ENCODE assay signal across 33 cellular contexts in genomic region chr7:112404321-112404720, GRCh38. TPM values are rescaled to one million over a fixed set of nuclear protein-coding genes. Genes with fewer than 3 reads are reported as not detected.
DNase-seq lines count a peak whose midpoint lies in the region; ATAC-seq, FAIRE-seq and TF ChIP-seq lines count a peak whose summit lies in the region.
"Had no signal": no experiment of that assay in that cellular context is flagged by ENCODE, and none has a peak within 500 bp of the region (broad histone marks: within the 10 kb centered on the region; RNA-seq: fewer than 3 reads in every experiment).

No MANE protein-coding gene starts in this region.

- POLR2A ChIA-PET in HepG2 (lab: Yijun Ruan, JAX) = no interaction called here
- POLR2A ChIA-PET in IMR-90 (lab: Charles Lee; ENCODE audit: unreplicated experiment) = no interaction called here
- POLR2A ChIA-PET in K562 (lab: Yijun Ruan, JAX) = no interaction called here

- H4K8ac ChIP-seq in IMR-90 (ENCODE audit: low read depth in 2 of 2, low read length in 2 of 2) = no peak overlapping the region

- no peak overlapping the region for H4K5ac ChIP-seq in IMR-90 (ENCODE audit: low read depth, low read length)

- H4K91ac ChIP-seq in IMR-90 (ENCODE audit: insufficient read depth, low read depth, low read length) = no peak overlapping the region

- BruUV-seq in HepG2 (replicated peaks; lab: Mats Ljungman, UMichigan) (no TSS peak), IMR-90 (replicated peaks; lab: Mats Ljungman, UMichigan) (no TSS peak), K562 (replicated peaks; lab: Mats Ljungman, UMichigan) (no TSS peak)

- H3K36me3 ChIP-seq in HepG2 (replicated peaks in 1 of 2; ENCODE audit: control insufficient read depth in 1 of 2, insufficient read depth in 2 of 2, low read length in 2 of 2) (no peaks in the 10 kb centered on the region), right lobe of liver (no peaks in the 10 kb centered on the region), IMR-90 (ENCODE audit: control insufficient read depth, insufficient read depth, low read length) (no peaks in the 10 kb centered on the region), K562 (ENCODE audit: control insufficient read depth, insufficient read depth, low read length) (no peaks in the 10 kb centered on the region), right atrium auricular region (no peaks in the 10 kb centered on the region)
- H3K36me3 ChIP-seq: BE2C; BLaER1; BLaER1 treated with 17β-estradiol and CSF1 and Interleukin-3, amounts not matched to agents 10 nM and 100 nM had no signal

- DNase-seq in HepG2 (ENCODE audit: low spot score) = no peak
- no peak for DNase-seq in right lobe of liver
- no peak for DNase-seq in IMR-90
- no peak for DNase-seq in K562 (ENCODE audit: extremely low read depth in 1 of 4, low spot score in 3 of 4)
- DNase-seq in right atrium auricular region (ENCODE audit: low spot score) = no peak
- DNase-seq: 8988T; ACHN; AML-193; BE2C; C1 segment of cervical spinal cord; Caco-2; Calu3; CD4-positive, alpha-beta memory T cell; CD4-positive, alpha-beta T cell; CD4-positive, CD25-positive, alpha-beta regulatory T cell; CD8-positive, alpha-beta memory T cell; CD8-positive, alpha-beta T cell; COR-L47; DMS 273 treated with DMSO at 0.1 percent for 48 hours; DMS153; DMS53; DMS79; DMS79 treated with DMSO at 0.1 percent for 48 hours; DND-41; EL had no signal

- H3K9ac ChIP-seq in HepG2 (ENCODE audit: insufficient read depth, low read depth, low read length) (no peak overlapping the region), IMR-90 (ENCODE audit: low read depth, low read length) (no peak overlapping the region), K562 (ENCODE audit: insufficient read depth in 1 of 2, low read depth in 2 of 2, low read length in 2 of 2) (no peak overlapping the region)
- H3K9ac ChIP-seq: BLaER1; BLaER1 treated with 17β-estradiol and CSF1 and Interleukin-3, amounts not matched to agents 10 nM and 100 nM had no signal

- H3K56ac ChIP-seq in IMR-90 (ENCODE audit: extremely low read depth, insufficient read depth, low read length) = no peak overlapping the region

- no peak overlapping the region for H2AK5ac ChIP-seq in IMR-90 (ENCODE audit: low read depth, low read length)

- H2BK5ac ChIP-seq in IMR-90 (ENCODE audit: low read depth, low read length, poor library complexity, severe bottlenecking) = no peak overlapping the region

- ATAC-seq in HepG2 (no peak), right lobe of liver (no peak), IMR-90 (ENCODE audit: low read depth) (no peak), K562 (no peak), GM21447 (IDR thresholded peaks at IDR 0.05; ENCODE audit: unreplicated experiment) (no peak)
- ATAC-seq: A549; CD8-positive, alpha-beta T cell had no signal

- no peak overlapping the region for H3K14ac ChIP-seq in IMR-90 (replicated peaks; ENCODE audit: low read depth, low read length)

- H3K79me2 ChIP-seq in HepG2 (ENCODE audit: insufficient read depth, low read length) (no peaks in the 10 kb centered on the region), K562 (ENCODE audit: control insufficient read depth, insufficient read depth, low read length) (no peaks in the 10 kb centered on the region)

- CTCF ChIA-PET in HepG2 (lab: Yijun Ruan, JAX; ENCODE audit: low intra/inter-chr PET ratio, low total read pairs) (no interaction called here), IMR-90 (lab: Yijun Ruan, JAX) (no interaction called here), K562 (lab: Yijun Ruan, JAX; ENCODE audit: low intra/inter-chr PET ratio) (interaction anchor here (0.6 kb wide), 1 partner anchor 621 kb away, joined by 5 read pairs; no protein-coding TSS in a partner anchor)

- no peak overlapping the region for H2BK20ac ChIP-seq in IMR-90 (ENCODE audit: low read depth, low read length)

- H3K4me3 ChIP-seq in HepG2 (replicated peaks in 1 of 3; ENCODE audit: insufficient read depth in 1 of 3, low read depth in 2 of 3, low read length in 3 of 3) (no peak overlapping the region), right lobe of liver (no peak overlapping the region), IMR-90 (ENCODE audit: insufficient read depth, low read depth, low read length) (no peak overlapping the region), K562 (no peak overlapping the region), right atrium auricular region (no peak overlapping the region)
- H3K4me3 ChIP-seq: A549; BLaER1; BLaER1 treated with 17β-estradiol and CSF1 and Interleukin-3, amounts not matched to agents 10 nM and 100 nM had no signal

- TF ChIP-seq CTCF in HepG2 (CRISPR knock-in tag; IDR thresholded peaks at IDR 0.05) = no peak
- no peak for TF ChIP-seq CTCF in right lobe of liver (IDR thresholded peaks at IDR 0.05)
- TF ChIP-seq CTCF in IMR-90 (conservative IDR thresholded peaks at IDR 0.05; ENCODE audit: low read depth, low read length) = no peak
- no peak for TF ChIP-seq CTCF in K562 (IDR thresholded peaks at IDR 0.05 in 2 of 3, conservative IDR thresholded peaks at IDR 0.05 in 1 of 3; ENCODE audit: insufficient read depth in 2 of 3, low read depth in 1 of 3, low read length in 3 of 3)
- TF ChIP-seq CTCF in right atrium auricular region (IDR thresholded peaks at IDR 0.05) = no peak

- H3K18ac ChIP-seq in IMR-90 (ENCODE audit: low read depth, low read length) = no peak overlapping the region

- TF ChIP-seq POLR2A in HepG2 (IDR thresholded peaks at IDR 0.05; ENCODE audit: insufficient read depth in 1 of 2, low read depth in 2 of 2, low read length in 2 of 2) (no peak), right lobe of liver (IDR thresholded peaks at IDR 0.05) (no peak), IMR-90 (IDR thresholded peaks at IDR 0.05; ENCODE audit: low read depth, low read length) (no peak), K562 (conservative IDR thresholded peaks at IDR 0.05) (no peak)

- no peaks in the 10 kb centered on the region for H3K9me3 ChIP-seq in HepG2 (ENCODE audit: low read length)
- no peaks in the 10 kb centered on the region for H3K9me3 ChIP-seq in right lobe of liver
- H3K9me3 ChIP-seq in IMR-90 (ENCODE audit: control insufficient read depth, insufficient read depth, low read length) = no peaks in the 10 kb centered on the region
- H3K9me3 ChIP-seq in K562 (replicated peaks; ENCODE audit: control insufficient read depth, insufficient read depth, low read depth, low read length) = no peaks in the 10 kb centered on the region
- H3K9me3 ChIP-seq in right atrium auricular region = no peaks in the 10 kb centered on the region
- H3K9me3 ChIP-seq: A549; BE2C; BLaER1; BLaER1 treated with 17β-estradiol and CSF1 and Interleukin-3, amounts not matched to agents 10 nM and 100 nM; Caco-2 had no signal

- H2AFZ ChIP-seq in HepG2 (ENCODE audit: low read length) (no peak overlapping the region), IMR-90 (replicated peaks; ENCODE audit: low read length, poor library complexity) (no peak overlapping the region), K562 (ENCODE audit: low read depth, low read length) (no peak overlapping the region)

- no peak overlapping the region for H3K23ac ChIP-seq in IMR-90 (ENCODE audit: low read depth, low read length)

- H3K79me1 ChIP-seq in IMR-90 (ENCODE audit: low read depth in 1 of 2, low read length in 2 of 2) = no peaks in the 10 kb centered on the region

- no peak overlapping the region for H2AK9ac ChIP-seq in IMR-90 (replicated peaks; ENCODE audit: low read depth, low read length, poor library complexity)

- no peak for TF ChIP-seq EP300 in HepG2 (IDR thresholded peaks at IDR 0.05; ENCODE audit: low read depth in 2 of 2, low read length in 2 of 2)
- TF ChIP-seq EP300 in HepG2 (CRISPR knock-in tag; IDR thresholded peaks at IDR 0.05; ENCODE audit: borderline replicate concordance) = no peak
- TF ChIP-seq EP300 in K562 (IDR thresholded peaks at IDR 0.05; ENCODE audit: low read length) = no peak

- H4K20me1 ChIP-seq in HepG2 (ENCODE audit: insufficient read depth, low read length) (no peaks in the 10 kb centered on the region), IMR-90 (ENCODE audit: insufficient read depth, low read length) (no peaks in the 10 kb centered on the region), K562 (replicated peaks; ENCODE audit: control insufficient read depth, insufficient read depth, low read length) (no peaks in the 10 kb centered on the region)
- H4K20me1 ChIP-seq: BLaER1; BLaER1 treated with 17β-estradiol and CSF1 and Interleukin-3, amounts not matched to agents 10 nM and 100 nM had no signal

- H3K27me3 ChIP-seq in HepG2 (ENCODE audit: control insufficient read depth in 1 of 2, insufficient read depth in 2 of 2, low read length in 2 of 2) (no peaks in the 10 kb centered on the region), right lobe of liver (no peaks in the 10 kb centered on the region), IMR-90 (ENCODE audit: control insufficient read depth, insufficient read depth, low read length) (peaks cover 1% of the 10 kb centered on the region; the same call in 1 of the 2 replicates), K562 (ENCODE audit: control insufficient read depth in 2 of 2, insufficient read depth in 2 of 2, low read length in 2 of 2) (peaks cover 6 to 18% of the 10 kb centered on the region in 2 experiments), right atrium auricular region (no peaks in the 10 kb centered on the region)
- H3K27me3 ChIP-seq: BE2C; BLaER1; BLaER1 treated with 17β-estradiol and CSF1 and Interleukin-3, amounts not matched to agents 10 nM and 100 nM had no signal

- no peak overlapping the region for H2BK120ac ChIP-seq in IMR-90 (ENCODE audit: low read depth, low read length)

- no peak overlapping the region for H3K4ac ChIP-seq in IMR-90 (ENCODE audit: low read depth, low read length)

- no peak overlapping the region for H3K4me2 ChIP-seq in HepG2 (ENCODE audit: low read depth, low read length)
- no peak overlapping the region for H3K4me2 ChIP-seq in IMR-90 (ENCODE audit: low read depth, low read length)
- H3K4me2 ChIP-seq in K562 (ENCODE audit: insufficient read depth, low read length) = no peak overlapping the region
- H3K4me2 ChIP-seq: A549; BLaER1; BLaER1 treated with 17β-estradiol and CSF1 and Interleukin-3, amounts not matched to agents 10 nM and 100 nM had no signal

- no peak for TF ChIP-seq RAD21 in HepG2 (CRISPR knock-in tag; IDR thresholded peaks at IDR 0.05)
- no peak for TF ChIP-seq RAD21 in IMR-90 (IDR thresholded peaks at IDR 0.05; ENCODE audit: low read length)
- no peak for TF ChIP-seq RAD21 in K562 (CRISPR knock-in tag; conservative IDR thresholded peaks at IDR 0.05 in 1 of 2, IDR thresholded peaks at IDR 0.05 in 1 of 2)

- dilution Hi-C loops in IMR-90 (cut with HindIII; ENCODE audit: low sequenced_read_pairs, unreplicated experiment) = no loop called here

- in situ Hi-C loops in HepG2 (cut with HindIII; ENCODE audit: extremely low pct_ligation_motif_present, low pct_unique_long_range_greater_than_20kb) = loop anchor here (10.0 kb wide), 1 partner anchor 450 kb away; no protein-coding TSS in a partner anchor
- in situ Hi-C loops in IMR-90 (cut with MboI; ENCODE audit: low sequenced_read_pairs) = no loop called here
- in situ Hi-C loops in K562 (cut with MboI) = no loop called here

- FAIRE-seq in HepG2 (lab: Jason Lieb, UNC) (no peak), K562 (lab: Jason Lieb, UNC) (no peak)
- FAIRE-seq: A204.1, A549, D721Med had no signal

- intact Hi-C loops in HepG2 (cut with micrococcal nuclease; ENCODE audit: unreplicated experiment) = loop anchor here (10.0 kb wide), 1 partner anchor 320 kb away; no protein-coding TSS in a partner anchor
- intact Hi-C loops in right lobe of liver (cut with DNase I) = loop anchor here in 1 of 2 donors (10.0 kb wide), 1 partner anchor 450 kb away; no protein-coding TSS in a partner anchor
- intact Hi-C loops in IMR-90 (cut with micrococcal nuclease) = no loop called here
- intact Hi-C loops in K562 (cut with micrococcal nuclease) = no loop called here

- no peak overlapping the region for H3K27ac ChIP-seq in HepG2 (ENCODE audit: extremely low read length, insufficient read depth, low read length)
- H3K27ac ChIP-seq in right lobe of liver = no peak overlapping the region
- no peak overlapping the region for H3K27ac ChIP-seq in IMR-90 (ENCODE audit: insufficient read depth, low read length)
- no peak overlapping the region for H3K27ac ChIP-seq in K562 (ENCODE audit: extremely low read depth, low read depth, low read length)
- no peak overlapping the region for H3K27ac ChIP-seq in right atrium auricular region
- H3K27ac ChIP-seq: 22Rv1; A549; BLaER1; BLaER1 treated with 17β-estradiol and CSF1 and Interleukin-3, amounts not matched to agents 10 nM and 100 nM; C4-2B had no signal

- H2BK15ac ChIP-seq in IMR-90 (ENCODE audit: low read depth, low read length) = no peak overlapping the region

- no peaks in the 10 kb centered on the region for H3K4me1 ChIP-seq in HepG2 (ENCODE audit: insufficient read depth, low read length)
- no peaks in the 10 kb centered on the region for H3K4me1 ChIP-seq in right lobe of liver
- no peaks in the 10 kb centered on the region; the same call in 1 of the 2 replicates for H3K4me1 ChIP-seq in IMR-90 (ENCODE audit: control insufficient read depth, insufficient read depth, low read length)
- no peaks in the 10 kb centered on the region for H3K4me1 ChIP-seq in K562 (replicated peaks in 1 of 2; ENCODE audit: control insufficient read depth in 2 of 2, insufficient read depth in 2 of 2, low read length in 2 of 2)
- no peaks in the 10 kb centered on the region for H3K4me1 ChIP-seq in right atrium auricular region
- H3K4me1 ChIP-seq: A549; BE2C; BLaER1; BLaER1 treated with 17β-estradiol and CSF1 and Interleukin-3, amounts not matched to agents 10 nM and 100 nM; Caco-2 had no signal

- H3K9me1 ChIP-seq in IMR-90 (ENCODE audit: insufficient read depth, low read length) (peaks cover 2% of the 10 kb centered on the region; the same call in 1 of the 2 replicates), K562 (ENCODE audit: control insufficient read depth, insufficient read depth, low read length) (no peaks in the 10 kb centered on the region)

RNA-seq across cellular contexts. Expression of gene IFRD1, which starts 45.9 kb away (rescaled TPM):
- total RNA-seq in HepG2 (2016; rRNA removed; fragmentation: Illumina TruSeq; extraction: Trizol) (55.0 and 55.5 TPM in 2 replicates), right lobe of liver (10 to 100 TPM; 19.0 to 34.7 (median 28.2) TPM), IMR-90 (2012; rRNA removed) (18.3 and 24.2 TPM in 2 replicates), K562 (2014; rRNA removed) (66.8 and 77.8 TPM in 2 replicates), K562 (2014; rRNA removed; fragmentation: Illumina TruSeq; extraction: Trizol) (73.1 and 76.1 TPM in 2 replicates), K562 (2015; rRNA removed; fragmentation: Illumina TruSeq; extraction: Trizol) (68.1 and 68.7 TPM in 2 replicates), K562 (2021) (74.2 and 75.3 TPM in 2 replicates), right atrium auricular region (10 to 100 TPM; 11.2 to 25.5 TPM)
- 9.5 and 10.7 TPM in 2 replicates for total RNA-seq in HepG2 (2016; cell fraction: cytosol; rRNA removed; fragmentation: Illumina TruSeq; extraction: Trizol; ENCODE audit: low read depth)
- total RNA-seq in HepG2 (2016; cell fraction: insoluble cytoplasmic fraction; rRNA removed; fragmentation: Illumina TruSeq; extraction: Trizol) = 56.9 and 60.9 TPM in 2 replicates
- total RNA-seq in HepG2 (2016; cell fraction: membrane; rRNA removed; fragmentation: Illumina TruSeq; extraction: Trizol) = 23.2 and 23.9 TPM in 2 replicates
- 81.6 and 82.4 TPM in 2 replicates for total RNA-seq in HepG2 (2016; cell fraction: nucleus; rRNA removed; fragmentation: Illumina TruSeq; extraction: Trizol)
- polyA plus RNA-seq in HepG2 (2011; rRNA removed) (45.9 and 50.9 TPM in 2 replicates), IMR-90 (2012; rRNA removed) (16.6 and 25.3 TPM in 2 replicates), K562 (2011; rRNA removed) (52.6 and 81.8 TPM in 2 replicates), K562 (2014; fragmentation: Illumina TruSeq; extraction: Trizol) (66.8 and 73.3 TPM in 2 replicates), K562 (2014; fragmentation: Nextera tagmentation; extraction: Ambion mirVana) (10 to 100 TPM; 27.6 to 37.0 TPM), K562 (2014; rRNA removed) (70.4 and 79.2 TPM in 2 replicates)
- 18.4 and 29.0 TPM in 2 replicates for polyA plus RNA-seq in HepG2 (2011; cell fraction: cytosol; rRNA removed)
- 34.1 and 35.0 TPM in 2 replicates for polyA plus RNA-seq in HepG2 (2011; cell fraction: nucleus; rRNA removed)
- 40.2 and 62.6 TPM in 2 replicates for polyA plus RNA-seq in HepG2 (2012)
- 5.7 and 6.2 TPM in 2 replicates for polyA plus RNA-seq in HepG2 (2016; cell fraction: cytosol; fragmentation: Illumina TruSeq; extraction: Trizol; ENCODE audit: low read depth)
- polyA plus RNA-seq in HepG2 (2016; cell fraction: insoluble cytoplasmic fraction; fragmentation: Illumina TruSeq; extraction: Trizol; ENCODE audit: low read depth) = 46.7 and 52.1 TPM in 2 replicates
- 11.7 and 12.5 TPM in 2 replicates for polyA plus RNA-seq in HepG2 (2016; cell fraction: membrane; fragmentation: Illumina TruSeq; extraction: Trizol; ENCODE audit: low read depth)
- polyA plus RNA-seq in HepG2 (2016; cell fraction: nucleus; fragmentation: Illumina TruSeq; extraction: Trizol; ENCODE audit: insufficient read depth, low read depth) = 75.5 and 78.6 TPM in 2 replicates
- 25.6 and 26.3 TPM in 2 replicates for polyA minus RNA-seq in HepG2 (2011; rRNA and poly(A)+ RNA removed; ENCODE audit: low replicate concordance)
- 18.1 and 20.8 TPM in 2 replicates for polyA minus RNA-seq in HepG2 (2011; cell fraction: cytosol; rRNA and poly(A)+ RNA removed)
- 140 and 146 TPM in 2 replicates for polyA minus RNA-seq in HepG2 (2011; cell fraction: nucleus; rRNA and poly(A)+ RNA removed)
- polyA plus RNA-seq in IMR-90 (2012; cell fraction: cytosol; rRNA removed) = 4.5 and 4.9 TPM in 2 replicates
- 10.1 and 62.2 TPM in 2 replicates for polyA plus RNA-seq in IMR-90 (2012; cell fraction: nucleus; rRNA removed; ENCODE audit: low replicate concordance)
- total RNA-seq in K562 (2011; cell fraction: chromatin; rRNA removed; ENCODE audit: low replicate concordance) = 79.3 and 178 TPM in 2 replicates
- total RNA-seq in K562 (2011; cell fraction: nucleolus; rRNA removed) = 42.2 and 49.9 TPM in 2 replicates
- total RNA-seq in K562 (2011; cell fraction: nucleoplasm; rRNA removed) = 76.4 and 120 TPM in 2 replicates
- polyA plus RNA-seq in K562 (2011; cell fraction: cytosol; rRNA removed) = 21.8 and 23.3 TPM in 2 replicates
- polyA plus RNA-seq in K562 (2011; cell fraction: nucleus; rRNA removed) = 50.5 and 53.6 TPM in 2 replicates
- polyA plus RNA-seq in K562 (2012) = 62.5 and 71.7 TPM in 2 replicates
- polyA minus RNA-seq in K562 (2011; rRNA and poly(A)+ RNA removed) = 79.3 and 80.4 TPM in 2 replicates
- 20.1 and 34.4 TPM in 2 replicates for polyA minus RNA-seq in K562 (2011; cell fraction: cytosol; rRNA and poly(A)+ RNA removed)
- 60.6 and 82.3 TPM in 2 replicates for polyA minus RNA-seq in K562 (2011; cell fraction: nucleus; rRNA and poly(A)+ RNA removed)

Comparison
In these comparisons a context has a peak if more than half of its experiments do, and no peak if none do; other contexts are left out.
1. Of the 241 proteins assayed by ChIP-seq in both HepG2 and K562: peak only in HepG2: none; only in K562: CEBPG; in both: CEBPB; in neither: 239.